ENCODE assay signal across 26 cellular contexts in the genomic region with DNA sequence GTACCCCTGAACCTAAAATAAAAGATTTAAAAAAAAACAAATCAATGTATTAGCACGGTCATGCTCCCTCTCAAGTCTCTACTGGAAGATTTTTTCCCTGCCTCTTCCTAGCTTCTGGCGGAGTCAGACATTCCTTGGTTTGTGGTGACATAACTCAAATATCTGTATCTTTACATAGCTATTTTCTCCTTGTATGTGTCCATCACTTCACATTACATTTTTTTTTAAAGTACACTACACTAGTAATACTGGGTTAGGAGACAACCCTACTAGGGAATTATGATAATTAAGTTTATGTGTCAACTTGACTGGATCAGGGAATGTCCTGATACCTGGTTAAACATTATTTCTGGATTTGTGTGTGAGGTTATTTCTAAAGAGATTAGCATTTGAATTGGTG.
DNase-seq lines count a peak whose midpoint lies in the region; ATAC-seq and TF ChIP-seq lines count a peak whose summit lies in the region.
"Had no signal": no experiment of that assay in that cellular context is flagged by ENCODE, and none has a peak within 500 bp of the region (broad histone marks: within the 10 kb centered on the region; RNA-seq: fewer than 3 reads in every experiment).

No MANE protein-coding gene starts in this region.

- ATAC-seq in SK-N-SH treated with all-trans-retinoic acid at 6 μM for 48 hours (no peak), GM21619 (IDR thresholded peaks at IDR 0.05; ENCODE audit: unreplicated experiment) (no peak)

- H3F3A ChIP-seq in SK-N-SH (replicated peaks; ENCODE audit: insufficient read depth): no peaks in the 10 kb centered on the region

- H3K4me2 ChIP-seq in SK-N-SH: no peak overlapping the region
- H3K4me2 ChIP-seq: KMS-11 had no signal

- H3K9ac ChIP-seq in SK-N-SH: no peak overlapping the region
- H3K9ac ChIP-seq: KMS-11 had no signal

- no peaks in the 10 kb centered on the region for H4K20me1 ChIP-seq in SK-N-SH (ENCODE audit: insufficient read depth)

- H3K27me3 Mint-ChIP-seq in progenitor cell of endocrine pancreas: no peaks in the 10 kb centered on the region
- H3K27me3 Mint-ChIP-seq: CD8-positive, alpha-beta memory T cell had no signal

- H3K36me3 Mint-ChIP-seq in progenitor cell of endocrine pancreas (ENCODE audit: insufficient read depth): no peaks in the 10 kb centered on the region
- H3K36me3 Mint-ChIP-seq: CD8-positive, alpha-beta memory T cell had no signal

- H3K36me3 ChIP-seq in SK-N-SH (replicated peaks in 1 of 2; ENCODE audit: control insufficient read depth in 1 of 2, insufficient read depth in 2 of 2, low read length in 1 of 2): no peaks in the 10 kb centered on the region
- H3K36me3 ChIP-seq: Peyer's patch, SJCRH30 had no signal

- no peaks in the 10 kb centered on the region for H3K27me3 ChIP-seq in SK-N-SH (ENCODE audit: insufficient read depth)
- H3K27me3 ChIP-seq: Peyer's patch, SJCRH30 had no signal

- H3K27ac Mint-ChIP-seq in progenitor cell of endocrine pancreas: peak overlapping the region; percentile 20
- H3K27ac Mint-ChIP-seq: CD8-positive, alpha-beta memory T cell had no signal

- H3K4me3 ChIP-seq in SK-N-SH (ENCODE audit: low read depth in 2 of 2, low read length in 1 of 2): no peak overlapping the region
- H3K4me3 ChIP-seq: Peyer's patch, SJCRH30 had no signal

- CTCF ChIA-PET in SK-N-SH (lab: Yijun Ruan, JAX): no interaction called here

- no peaks in the 10 kb centered on the region for H3K9me2 ChIP-seq in SK-N-SH

- POLR2A ChIA-PET in SK-N-SH (lab: Yijun Ruan, JAX): no interaction called here

- H3K9me3 ChIP-seq in SK-N-SH: no peaks in the 10 kb centered on the region
- H3K9me3 ChIP-seq: SJCRH30 had no signal

- H3K9me3 Mint-ChIP-seq in progenitor cell of endocrine pancreas (ENCODE audit: low read depth): peaks cover 22% of the 10 kb centered on the region

- DNase-seq in SK-N-SH (no peak), iris pigment epithelial cell (ENCODE audit: low read depth) (peak; percentile 8), progenitor cell of endocrine pancreas (ENCODE audit: low spot score, unreplicated experiment) (no peak), hypothalamus (lab: John Stamatoyannopoulos, UW) (no peak)
- no peak for DNase-seq in activated CD4-positive, alpha-beta T cell treated with anti-CD3 and anti-CD28 coated beads, Interleukin-2, amount 50 U/mL, for 4 hours
- DNase-seq in activated CD4-positive, alpha-beta T cell treated with anti-CD3 and anti-CD28 coated beads for 1 hour: no peak
- DNase-seq: AML-193; Calu3; CD8-positive, alpha-beta memory T cell; GF-D8; GOT3; HCEC 1CT; IMR-90; NCI-H1694; NCI-H2081; NCI-H2171; NCI-H345; NCI-H524; NCI-H774; Peyer's patch; SJCRH30 had no signal

- no peaks in the 10 kb centered on the region for H3K4me1 ChIP-seq in SK-N-SH (ENCODE audit: control insufficient read depth in 1 of 2, insufficient read depth in 2 of 2, low read depth in 1 of 2, low read length in 1 of 2)
- H3K4me1 ChIP-seq: Peyer's patch, SJCRH30 had no signal

- H2AFZ ChIP-seq in SK-N-SH (ENCODE audit: low read depth): no peak overlapping the region

- 32% methylated on average over 2 of the region's 2 CpGs for WGBS in SK-N-SH (ENCODE audit: low lambda C conversion rate)

- TF ChIP-seq RAD21 in SK-N-SH (IDR thresholded peaks at IDR 0.05; ENCODE audit: low read length): no peak

- no peak overlapping the region for H3K4me3 Mint-ChIP-seq in progenitor cell of endocrine pancreas (ENCODE audit: low read depth)
- H3K4me3 Mint-ChIP-seq: CD8-positive, alpha-beta memory T cell had no signal

- no peaks in the 10 kb centered on the region for H3K79me2 ChIP-seq in SK-N-SH (ENCODE audit: insufficient read depth)

- no peak for TF ChIP-seq EP300 in SK-N-SH (IDR thresholded peaks at IDR 0.05; ENCODE audit: borderline replicate concordance in 1 of 2, low read depth in 1 of 2, low read length in 1 of 2)

- no peaks in the 10 kb centered on the region for H3K4me1 Mint-ChIP-seq in progenitor cell of endocrine pancreas (ENCODE audit: low read depth)
- H3K4me1 Mint-ChIP-seq: CD8-positive, alpha-beta memory T cell had no signal

- H3K27ac ChIP-seq in SK-N-SH (ENCODE audit: low read depth in 2 of 2, low read length in 1 of 2): no peak overlapping the region
- H3K27ac ChIP-seq: 22Rv1, C4-2B, KMS-11, Peyer's patch, SJCRH30 had no signal

- TF ChIP-seq CTCF in SK-N-SH (IDR thresholded peaks at IDR 0.05) (no peak), progenitor cell of endocrine pancreas (IDR thresholded peaks at IDR 0.05; ENCODE audit: unreplicated experiment) (no peak)

TF ChIP-seq in SK-N-SH treated with all-trans-retinoic acid at 6 μM for 48 hours, 23 proteins besides CTCF, POLR2A, EP300 and RAD21:
- no peak for TF ChIP-seq GLIS3 (CRISPR knock-in tag; IDR thresholded peaks at IDR 0.05)
- TF ChIP-seq ZFP30 (CRISPR knock-in tag; IDR thresholded peaks at IDR 0.05): peak; percentile 63; the same call in 1 of the 2 replicates

TF ChIP-seq in SK-N-SH, 30 proteins besides CTCF, POLR2A, EP300 and RAD21:
- TF ChIP-seq MEF2A (IDR thresholded peaks at IDR 0.05; ENCODE audit: borderline replicate concordance, low read depth) (no peak), YY1 (IDR thresholded peaks at IDR 0.05; ENCODE audit: low read depth) (no peak), TEAD4 (IDR thresholded peaks at IDR 0.05; ENCODE audit: borderline replicate concordance, insufficient read depth) (no peak), FOXJ3 (CRISPR knock-in tag; IDR thresholded peaks at IDR 0.05) (no peak), TAF1 (IDR thresholded peaks at IDR 0.05; ENCODE audit: borderline replicate concordance, low read depth, low read length) (no peak), FOSL2 (IDR thresholded peaks at IDR 0.05; ENCODE audit: borderline replicate concordance, low read depth) (no peak), NRF1 (IDR thresholded peaks at IDR 0.05; ENCODE audit: low read depth, low read length) (no peak), SIN3A (IDR thresholded peaks at IDR 0.05; ENCODE audit: borderline replicate concordance, low read depth, low read length) (no peak)
- TF ChIP-seq, protein P1, sequence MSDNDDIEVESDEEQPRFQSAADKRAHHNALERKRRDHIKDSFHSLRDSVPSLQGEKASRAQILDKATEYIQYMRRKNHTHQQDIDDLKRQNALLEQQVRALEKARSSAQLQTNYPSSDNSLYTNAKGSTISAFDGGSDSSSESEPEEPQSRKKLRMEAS (IDR thresholded peaks at IDR 0.05; ENCODE audit: low read depth): no peak
